In the genomic region with DNA sequence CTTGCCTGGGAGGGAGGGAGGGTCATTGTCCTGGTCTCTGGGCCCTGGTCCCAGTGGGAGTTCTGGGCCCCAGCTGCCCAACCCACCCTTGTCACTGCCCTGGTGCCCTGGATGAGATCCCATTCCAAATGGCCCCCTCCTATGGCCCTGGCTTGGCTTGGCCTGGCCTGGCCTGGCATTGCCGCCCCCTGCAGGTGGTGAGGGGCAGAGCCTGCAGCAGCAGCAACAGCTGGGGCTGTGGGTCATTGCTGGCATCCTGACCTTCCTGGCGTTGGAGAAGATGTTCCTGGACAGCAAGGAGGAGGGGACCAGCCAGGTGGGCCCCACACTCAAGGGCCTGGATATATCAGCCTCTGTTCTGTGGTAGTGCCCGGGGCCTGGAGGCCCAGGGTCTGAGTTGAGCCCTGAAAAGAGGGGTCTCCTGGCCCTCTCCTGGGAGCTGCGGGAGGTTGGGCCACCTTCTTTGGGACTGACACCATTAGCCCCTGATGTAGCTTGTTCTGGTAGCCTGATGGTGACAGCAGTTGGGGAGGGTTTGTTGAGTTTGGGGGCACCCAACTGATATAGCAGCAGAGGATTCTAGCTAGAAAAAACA, we compare ENCODE assay signal across 8 cellular contexts. TPM values are rescaled to one million over a fixed set of nuclear protein-coding genes. Genes with fewer than 3 reads are reported as not detected.
DNase-seq lines count a peak whose midpoint lies in the region; ATAC-seq, FAIRE-seq and TF ChIP-seq lines count a peak whose summit lies in the region.

No MANE protein-coding gene starts in this region.

- no peaks in the 10 kb centered on the region for H3K27me3 Mint-ChIP-seq in activated T-helper 17 cell treated with anti-CD3 and anti-CD28 coated beads, Interleukin-2, amount 50 U/mL, for 72 hours

- peaks cover 7% of the 10 kb centered on the region for H3K4me1 Mint-ChIP-seq in activated T-helper 17 cell treated with anti-CD3 and anti-CD28 coated beads, Interleukin-2, amount 50 U/mL, for 72 hours

- H3K9me3 ChIP-seq in adrenal gland (replicated peaks in 1 of 3) (no peaks in the 10 kb centered on the region), suprapubic skin (no peaks in the 10 kb centered on the region), small intestine (ENCODE audit: control insufficient read depth, low read depth) (no peaks in the 10 kb centered on the region)

- H3K4me1 ChIP-seq in adrenal gland (replicated peaks in 1 of 2) (peaks cover 15 to 34% of the 10 kb centered on the region in 2 donors), suprapubic skin (peaks cover 59% of the 10 kb centered on the region), small intestine (ENCODE audit: control insufficient read depth in 2 of 2, insufficient read depth in 1 of 2, low read depth in 1 of 2, low read length in 1 of 2) (peaks cover under 1 to 2% of the 10 kb centered on the region in 2 donors)

- peak overlapping the region in 2 of 5 donors; percentile 54 to 59 for H3K27ac ChIP-seq in adrenal gland
- H3K27ac ChIP-seq in suprapubic skin = no peak overlapping the region
- H3K27ac ChIP-seq in small intestine (ENCODE audit: low read depth in 1 of 2, low read length in 1 of 2) = no peak overlapping the region

- TF ChIP-seq POLR2A in adrenal gland (IDR thresholded peaks at IDR 0.05) (no peak), suprapubic skin (IDR thresholded peaks at IDR 0.05) (no peak)

- H3K4me3 ChIP-seq in adrenal gland = no peak overlapping the region
- no peak overlapping the region for H3K4me3 ChIP-seq in suprapubic skin
- no peak overlapping the region for H3K4me3 ChIP-seq in small intestine (ENCODE audit: low read depth in 1 of 2, low read length in 2 of 2)

- DNase-seq in cardiac septum (ENCODE audit: low spot score) (peak; percentile 88), Right ventricle myocardium superior (no peak), RKO (ENCODE audit: low spot score) (peak; percentile 58), adrenal gland (peak in 6 of 7 donors; percentile 59 to 74 (median 70)), left kidney (ENCODE audit: low read depth, low spot score) (peak; percentile 81), suprapubic skin (ENCODE audit: low spot score in 2 of 2) (peak in 1 of 2 donors; percentile 68), small intestine (no peak)

- H3K27me3 ChIP-seq in adrenal gland (no peaks in the 10 kb centered on the region), suprapubic skin (no peaks in the 10 kb centered on the region), small intestine (ENCODE audit: control insufficient read depth in 2 of 2, insufficient read depth in 2 of 2, low read length in 2 of 2) (no peaks in the 10 kb centered on the region)

- H3K4me3 Mint-ChIP-seq in activated T-helper 17 cell treated with anti-CD3 and anti-CD28 coated beads, Interleukin-2, amount 50 U/mL, for 72 hours = no peak overlapping the region

- peak; percentile 48 to 74 (median 68) for TF ChIP-seq CTCF in adrenal gland (IDR thresholded peaks at IDR 0.05)
- peak; percentile 18 to 82 for TF ChIP-seq CTCF in suprapubic skin (IDR thresholded peaks at IDR 0.05)

- 55 to 69% (median 65%) methylated on average over 3 to 4 of the region's 4 CpGs; no CpG with 5 or more reads in 1 of the 4 donors for WGBS in adrenal gland, 4 donors
- WGBS in suprapubic skin = 64% methylated on average over 4 of the region's 4 CpGs
- WGBS in small intestine, 3 donors = 59 to 67% (median 63%) methylated on average over 4 of the region's 4 CpGs

- intact Hi-C loops in cardiac septum (cut with DNase I) = no loop called here
- intact Hi-C loops in Right ventricle myocardium superior (cut with DNase I) = no loop called here
- intact Hi-C loops in adrenal gland (cut with DNase I) = loop anchor here (5.0 kb wide), 2 partner anchors 35 to 40 kb away; a partner anchor contains a TSS

- H3K9me3 Mint-ChIP-seq in activated T-helper 17 cell treated with anti-CD3 and anti-CD28 coated beads, Interleukin-2, amount 50 U/mL, for 72 hours = no peaks in the 10 kb centered on the region

- ATAC-seq in Right ventricle myocardium superior (ENCODE audit: poor library complexity) = no peak
- ATAC-seq in activated T-helper 17 cell treated with anti-CD3 and anti-CD28 coated beads, Interleukin-2, amount 50 U/mL, for 72 hours (replicated peaks) = no peak

- no peak overlapping the region for H3K27ac Mint-ChIP-seq in activated T-helper 17 cell treated with anti-CD3 and anti-CD28 coated beads, Interleukin-2, amount 50 U/mL, for 72 hours

- peaks cover 0 to 40% of the 10 kb centered on the region in 2 donors for H3K36me3 ChIP-seq in adrenal gland (replicated peaks in 1 of 2)
- H3K36me3 ChIP-seq in suprapubic skin = peaks cover 40% of the 10 kb centered on the region
- peaks cover 3 to 4% of the 10 kb centered on the region in 2 donors for H3K36me3 ChIP-seq in small intestine (ENCODE audit: control insufficient read depth in 2 of 2, insufficient read depth in 2 of 2, low read length in 2 of 2)

- TF ChIP-seq EP300 in suprapubic skin (IDR thresholded peaks at IDR 0.05) = no peak

- H3K36me3 Mint-ChIP-seq in activated T-helper 17 cell treated with anti-CD3 and anti-CD28 coated beads, Interleukin-2, amount 50 U/mL, for 72 hours (ENCODE audit: low read depth) = peaks cover 23% of the 10 kb centered on the region

- FAIRE-seq in small intestine (lab: Jason Lieb, UNC) = no peak

RNA-seq across cellular contexts. Expression of a gene that starts 3.9 kb away (rescaled TPM):
- 72.2 TPM for total RNA-seq in cardiac septum
- 34.5 TPM for total RNA-seq in Right ventricle myocardium superior
- total RNA-seq in adrenal gland = 10 to 100 TPM; 35.8 to 92.9 (median 58.6) TPM
- 10 to 100 TPM in 2 of 3 donors, 1 to 10 TPM in 1; 8.2 to 80.5 (median 64.5) TPM for polyA plus RNA-seq in adrenal gland
- 10 to 100 TPM; 45.5 to 53.8 (median 52.3) TPM for total RNA-seq in suprapubic skin
- total RNA-seq in activated T-helper 17 cell treated with anti-CD3 and anti-CD28 coated beads, Interleukin-2, amount 50 U/mL, for 72 hours = 10 to 100 TPM; 16.1 to 17.5 TPM
- 10 to 100 TPM in 1 of 3 donors, 1 to 10 TPM in 2; 7.8 to 30.9 (median 10.0) TPM for polyA plus RNA-seq in small intestine

RNA-seq across cellular contexts. Expression of a gene that starts 14.0 kb away (rescaled TPM):
- total RNA-seq in cardiac septum (132 TPM), Right ventricle myocardium superior (166 TPM), adrenal gland (100 to 1,000 TPM in 5 of 8 donors, 10 to 100 TPM in 3; 85.4 to 164 (median 123) TPM), suprapubic skin (100 to 1,000 TPM in 3 of 4 donors, 10 to 100 TPM in 1; 52.5 to 124 (median 103) TPM)
- polyA plus RNA-seq in adrenal gland (100 to 1,000 TPM; 110 to 291 (median 137) TPM), small intestine (100 to 1,000 TPM; 103 to 156 (median 104) TPM)
- total RNA-seq in activated T-helper 17 cell treated with anti-CD3 and anti-CD28 coated beads, Interleukin-2, amount 50 U/mL, for 72 hours = 100 to 1,000 TPM; 109 to 174 TPM

RNA-seq across cellular contexts. Expression of a gene that starts 33.9 kb away (rescaled TPM):
- 12.0 TPM for total RNA-seq in cardiac septum
- 11.1 TPM for total RNA-seq in Right ventricle myocardium superior
- total RNA-seq in adrenal gland = 10 to 100 TPM; 26.3 to 65.6 (median 42.1) TPM
- 10 to 100 TPM in 2 of 3 donors, 1 to 10 TPM in 1; 7.0 to 79.2 (median 43.0) TPM for polyA plus RNA-seq in adrenal gland
- 10 to 100 TPM in 2 of 4 donors, 1 to 10 TPM in 2; 4.7 to 13.4 (median 9.8) TPM for total RNA-seq in suprapubic skin
- under 1 TPM in 1 of 2 donors, not detected in 1; 0.21 TPM for total RNA-seq in activated T-helper 17 cell treated with anti-CD3 and anti-CD28 coated beads, Interleukin-2, amount 50 U/mL, for 72 hours
- polyA plus RNA-seq in small intestine = 10 to 100 TPM in 2 of 3 donors, 1 to 10 TPM in 1; 3.4 to 25.4 (median 13.6) TPM

RNA-seq across cellular contexts. Expression of a gene that starts 36.7 kb away (rescaled TPM):
- total RNA-seq in cardiac septum = 3.7 TPM
- total RNA-seq in Right ventricle myocardium superior = 6.7 TPM
- 1 to 10 TPM in 7 of 8 donors, under 1 TPM in 1; 0.18 to 5.1 (median 2.1) TPM for total RNA-seq in adrenal gland
- 1 to 10 TPM in 2 of 3 donors, under 1 TPM in 1; 0.33 to 4.7 (median 3.9) TPM for polyA plus RNA-seq in adrenal gland
- total RNA-seq in suprapubic skin = 1 to 10 TPM in 2 of 4 donors, under 1 TPM in 1, not detected in 1; 0.59 to 4.6 (median 1.0) TPM
- total RNA-seq in activated T-helper 17 cell treated with anti-CD3 and anti-CD28 coated beads, Interleukin-2, amount 50 U/mL, for 72 hours = 1 to 10 TPM; 1.1 to 1.7 TPM
- under 1 TPM; 0.36 to 0.89 (median 0.81) TPM for polyA plus RNA-seq in small intestine

RNA-seq across cellular contexts. Expression of a gene that starts 59.7 kb away (rescaled TPM):
- 1,860 TPM for total RNA-seq in cardiac septum
- total RNA-seq in Right ventricle myocardium superior = 2,568 TPM
- total RNA-seq in adrenal gland = 1 to 10 TPM in 7 of 8 donors, under 1 TPM in 1; 0.54 to 4.4 (median 1.8) TPM
- 1 to 10 TPM; 1.5 to 5.8 (median 2.9) TPM for polyA plus RNA-seq in adrenal gland
- under 1 TPM in 2 of 4 donors, not detected in 2; 0.21 to 0.57 TPM for total RNA-seq in suprapubic skin
- not detected for total RNA-seq in activated T-helper 17 cell treated with anti-CD3 and anti-CD28 coated beads, Interleukin-2, amount 50 U/mL, for 72 hours
- 1 to 10 TPM in 1 of 3 donors, under 1 TPM in 1, not detected in 1; 0.04 to 5.4 TPM for polyA plus RNA-seq in small intestine

Comparison
In these comparisons a context has a peak if more than half of its experiments do, and no peak if none do; other contexts are left out.
1. DNase-seq: peak in cardiac septum (single experiment), RKO (single experiment), adrenal gland (6 of 7) and left kidney (single experiment); none in Right ventricle myocardium superior (single experiment) and small intestine (single experiment).
2. intact Hi-C loops: an anchor here in adrenal gland (5.0 kb wide); none called in cardiac septum and Right ventricle myocardium superior.